Comparison of ENCODE assay signal across 1 cellular context in the genomic region with DNA sequence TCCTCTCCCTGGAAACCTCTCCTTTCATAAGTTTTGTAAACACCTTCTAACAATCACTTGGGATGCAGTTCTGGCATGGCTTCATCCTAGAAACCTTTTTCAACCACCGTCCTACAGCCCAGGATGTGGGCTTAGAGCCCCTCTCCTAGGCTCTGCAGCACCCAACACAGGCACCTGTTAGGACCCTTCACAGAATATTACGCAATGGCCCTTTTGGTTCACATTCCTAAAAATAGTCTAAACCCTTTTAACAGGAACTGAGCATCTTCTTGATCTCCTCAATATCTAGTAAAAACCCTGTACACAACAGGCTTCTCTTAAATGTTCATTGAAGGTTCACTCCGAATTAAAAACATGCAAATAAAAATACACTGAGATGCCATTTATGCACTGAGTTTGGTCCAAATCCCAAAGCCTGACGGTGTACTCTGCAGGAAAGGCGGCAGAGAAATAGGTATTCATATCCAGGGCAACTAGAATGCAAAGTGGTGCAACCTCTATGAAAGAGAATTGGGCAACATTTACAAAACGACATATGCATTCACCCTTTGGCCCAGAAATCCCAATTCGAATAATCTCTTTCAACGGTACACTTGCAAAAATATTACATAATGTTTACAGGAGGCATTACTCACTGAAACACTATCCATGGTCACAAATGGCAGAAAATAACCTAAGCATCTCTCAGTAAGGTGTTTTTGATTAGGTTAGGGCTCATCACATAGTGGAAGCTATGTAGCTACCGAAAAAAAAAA.
TF ChIP-seq lines count a peak whose summit lies in the region.

No MANE protein-coding gene starts in this region.

TF ChIP-seq in H1, 55 proteins besides CTCF, POLR2A, EP300 and RAD21:
- TF ChIP-seq SIRT6 (IDR thresholded peaks at IDR 0.05; ENCODE audit: low read length), result no peak
- no peak for TF ChIP-seq BACH1 (IDR thresholded peaks at IDR 0.05; ENCODE audit: low read length)
- peak; percentile 81 for TF ChIP-seq CEBPB (IDR thresholded peaks at IDR 0.05; ENCODE audit: low read depth, low read length)
- TF ChIP-seq SP2 (IDR thresholded peaks at IDR 0.05; ENCODE audit: low read length), result no peak
TF ChIP-seq in H1: peak in this region for 1.
